Comparison of ENCODE assay signal across 15 cellular contexts in the genomic region with DNA sequence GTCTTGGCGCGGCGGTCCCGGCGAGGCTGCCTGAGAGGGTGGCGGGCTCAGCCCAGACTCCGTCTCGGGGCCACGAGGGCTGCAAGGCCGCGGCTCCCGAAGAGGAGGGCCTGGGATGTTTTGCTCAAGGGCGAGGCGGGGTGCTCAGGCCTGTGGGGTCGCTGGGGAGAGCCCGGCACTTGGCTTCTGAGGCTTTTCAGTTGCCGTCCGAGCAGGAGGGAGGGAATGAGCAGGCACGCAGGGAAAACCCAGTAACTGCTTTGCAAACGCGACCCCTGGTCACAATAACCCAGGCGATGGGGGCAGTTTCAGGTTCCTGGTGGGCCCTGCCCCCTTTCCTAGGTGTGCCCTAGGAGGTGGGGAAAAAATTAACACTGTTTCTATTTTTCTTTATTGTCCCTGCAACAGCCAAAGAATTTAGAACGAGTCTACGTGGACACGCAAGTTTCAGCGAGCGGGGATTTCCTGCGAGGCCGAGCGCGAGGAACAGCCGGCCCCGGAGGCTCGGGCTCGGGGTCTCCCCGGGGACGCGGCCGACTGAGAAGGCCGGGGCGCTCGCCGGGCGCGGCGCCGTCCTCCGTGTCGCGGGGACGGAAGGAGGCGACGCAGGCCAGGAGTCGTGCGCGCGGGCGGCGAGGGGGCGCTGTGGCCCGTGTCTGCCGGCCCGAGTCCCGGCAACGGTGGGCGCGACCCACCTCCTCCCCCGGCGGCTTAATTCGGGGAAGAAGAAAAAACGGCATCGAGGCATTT. TPM values are rescaled to one million over a fixed set of nuclear protein-coding genes. Genes with fewer than 3 reads are reported as not detected.
A peak's percentile ranks its signal among the peaks of the same experiment; 100 is the strongest.
DNase-seq lines count a peak whose midpoint lies in the region; ATAC-seq and TF ChIP-seq lines count a peak whose summit lies in the region.
"Had no signal": no experiment of that assay in that cellular context is flagged by ENCODE, and none has a peak within 500 bp of the region (broad histone marks: within the 10 kb centered on the region; RNA-seq: fewer than 3 reads in every experiment).

No MANE protein-coding gene starts in this region.

- H3K4ac ChIP-seq in mesenchymal stem cell (ENCODE audit: low read depth in 1 of 2, low read length in 2 of 2), result no peak overlapping the region

- H3K4me2 ChIP-seq in mesenchymal stem cell (ENCODE audit: low read length, poor library complexity, severe bottlenecking), result no peak overlapping the region

- no peak overlapping the region for H2BK15ac ChIP-seq in mesenchymal stem cell (ENCODE audit: low read depth, poor library complexity, severe bottlenecking)

- TF ChIP-seq POLR2A in vagina (IDR thresholded peaks at IDR 0.05) (no peak), testis (IDR thresholded peaks at IDR 0.05) (no peak)

- 2 to 3% methylated on average over 72 of the region's 72 CpGs for WGBS in ectodermal cell, 2 experiments
- 5% methylated on average over 71 of the region's 72 CpGs for WGBS in mesenchymal stem cell
- WGBS in testis, 2 donors, result 5 to 6% methylated on average over 36 to 72 of the region's 72 CpGs

- H3K79me1 ChIP-seq in mesenchymal stem cell (replicated peaks; ENCODE audit: low read length, poor library complexity, severe bottlenecking), result no peaks in the 10 kb centered on the region

- no peak overlapping the region for H2BK120ac ChIP-seq in mesenchymal stem cell (ENCODE audit: low read depth, low read length)

- H3K23ac ChIP-seq in mesenchymal stem cell (ENCODE audit: low read length in 2 of 2), result no peak overlapping the region

- peaks cover 59% of the 10 kb centered on the region for H3K4me1 ChIP-seq in left ventricle myocardium inferior
- peaks cover 4% of the 10 kb centered on the region for H3K4me1 ChIP-seq in ectodermal cell (ENCODE audit: control insufficient read depth, insufficient read depth, low read length)
- H3K4me1 ChIP-seq in mesenchymal stem cell (ENCODE audit: control insufficient read depth, insufficient read depth, low read depth, low read length), result peaks cover 23% of the 10 kb centered on the region
- H3K4me1 ChIP-seq in vagina, result peaks cover 55% of the 10 kb centered on the region
- H3K4me1 ChIP-seq in testis, result peaks cover 8% of the 10 kb centered on the region

- H3K18ac ChIP-seq in mesenchymal stem cell (ENCODE audit: low read depth in 1 of 2, low read length in 2 of 2), result no peak overlapping the region

- H3K14ac ChIP-seq in mesenchymal stem cell (ENCODE audit: low read length in 2 of 2), result no peak overlapping the region

- H3K36me3 ChIP-seq in left ventricle myocardium inferior (no peaks in the 10 kb centered on the region), ectodermal cell (ENCODE audit: control insufficient read depth, insufficient read depth, low read length) (peaks cover 4% of the 10 kb centered on the region), mesenchymal stem cell (ENCODE audit: control insufficient read depth in 1 of 2, insufficient read depth in 2 of 2, low read depth in 1 of 2, low read length in 2 of 2) (no peaks in the 10 kb centered on the region), vagina (no peaks in the 10 kb centered on the region), testis (ENCODE audit: low read depth, missing control alignments) (no peaks in the 10 kb centered on the region)
- H3K36me3 ChIP-seq: tibial nerve had no signal

- H2AFZ ChIP-seq in mesenchymal stem cell (ENCODE audit: low read depth, low read length), result no peak overlapping the region

- no peak overlapping the region for H4K91ac ChIP-seq in mesenchymal stem cell (ENCODE audit: low read length)

- DNase-seq in left ventricle myocardium inferior (no peak), cardiac septum (ENCODE audit: low spot score) (no peak), mesenchymal stem cell (no peak), vagina (ENCODE audit: extremely low spot score in 2 of 2) (peak; percentile 49 to 70), testis (no peak), activated gamma-delta T cell (lab: John Stamatoyannopoulos, UW) (no peak)
- DNase-seq: activated naive CD8-positive, alpha-beta T cell treated with anti-CD3 and anti-CD28 coated beads for 36 hours; dorsolateral prefrontal cortex; EL; PC-3; T-helper 9 cell had no signal

- H2BK5ac ChIP-seq in mesenchymal stem cell (ENCODE audit: low read depth, low read length, poor library complexity, severe bottlenecking), result no peak overlapping the region

- no peak overlapping the region for H2AK5ac ChIP-seq in mesenchymal stem cell (ENCODE audit: low read length, severe bottlenecking)

- intact Hi-C loops in left ventricle myocardium inferior (cut with micrococcal nuclease) (no loop called here), cardiac septum (cut with DNase I) (loop anchor here (5.0 kb wide), 1 partner anchor 843 kb away; a partner anchor contains a TSS), vagina (cut with DNase I) (no loop called here), testis (cut with DNase I; ENCODE audit: low total_unique reads) (no loop called here)

- H4K8ac ChIP-seq in mesenchymal stem cell (ENCODE audit: low read length), result no peak overlapping the region

- H2BK12ac ChIP-seq in mesenchymal stem cell (ENCODE audit: low read length in 2 of 2), result no peak overlapping the region

- H3K27ac ChIP-seq in left ventricle myocardium inferior (replicated peaks) (no peak overlapping the region), ectodermal cell (ENCODE audit: insufficient read depth, low read depth, low read length, poor library complexity, severe bottlenecking) (no peak overlapping the region), mesenchymal stem cell (ENCODE audit: low read length, poor library complexity, severe bottlenecking) (no peak overlapping the region), vagina (no peak overlapping the region), testis (no peak overlapping the region)
- H3K27ac ChIP-seq: dorsolateral prefrontal cortex, tibial nerve had no signal

- H3K9me3 ChIP-seq in left ventricle myocardium inferior (replicated peaks) (no peaks in the 10 kb centered on the region), ectodermal cell (ENCODE audit: control insufficient read depth, low read length) (no peaks in the 10 kb centered on the region), mesenchymal stem cell (ENCODE audit: control insufficient read depth, low read length) (no peaks in the 10 kb centered on the region), vagina (no peaks in the 10 kb centered on the region), testis (no peaks in the 10 kb centered on the region)
- H3K9me3 ChIP-seq: tibial nerve had no signal

- TF ChIP-seq CTCF in left ventricle myocardium inferior (IDR thresholded peaks at IDR 0.05; ENCODE audit: borderline replicate concordance) (peak; percentile 14), vagina (IDR thresholded peaks at IDR 0.05) (no peak), testis (IDR thresholded peaks at IDR 0.05) (no peak)

- ATAC-seq in HG02884 (IDR thresholded peaks at IDR 0.05; ENCODE audit: unreplicated experiment), result no peak
- ATAC-seq: PC-3 had no signal

- peak overlapping the region; percentile 56 for H3K4me3 ChIP-seq in left ventricle myocardium inferior
- peak overlapping the region; percentile 66 for H3K4me3 ChIP-seq in ectodermal cell (ENCODE audit: insufficient read depth, low read depth, low read length)
- H3K4me3 ChIP-seq in mesenchymal stem cell (ENCODE audit: insufficient read depth in 1 of 2, low read depth in 1 of 2, low read length in 2 of 2), result peak overlapping the region in 1 of 2 experiments; percentile 89
- H3K4me3 ChIP-seq in vagina, result no peak overlapping the region
- H3K4me3 ChIP-seq in testis, result peak overlapping the region in 1 of 2 donors; percentile 29

- H3K9ac ChIP-seq in mesenchymal stem cell (ENCODE audit: low read length), result peak overlapping the region; percentile 82

- H3K27me3 ChIP-seq in left ventricle myocardium inferior (ENCODE audit: low read depth), result peaks cover 98% of the 10 kb centered on the region
- peaks cover 26% of the 10 kb centered on the region for H3K27me3 ChIP-seq in ectodermal cell (ENCODE audit: control insufficient read depth, insufficient read depth, low read length, poor library complexity, severe bottlenecking)
- peaks cover 0 to 74% of the 10 kb centered on the region in 2 experiments for H3K27me3 ChIP-seq in mesenchymal stem cell (ENCODE audit: control insufficient read depth in 1 of 2, insufficient read depth in 1 of 2, low read length in 2 of 2)
- peaks cover 6% of the 10 kb centered on the region for H3K27me3 ChIP-seq in vagina
- no peaks in the 10 kb centered on the region for H3K27me3 ChIP-seq in testis

RNA-seq across cellular contexts. Expression of a gene that starts 3.3 kb away (rescaled TPM):
- total RNA-seq in left ventricle myocardium inferior (6.2 TPM), cardiac septum (3.2 TPM), vagina (3.7 TPM), testis (10 to 100 TPM in 1 of 2 donors, 1 to 10 TPM in 1; 9.1 to 15.1 TPM)
- polyA plus RNA-seq in ectodermal cell (2013, experiment 1 of 4), result 83.1 TPM
- 78.2 TPM for polyA plus RNA-seq in ectodermal cell (2013, experiment 2 of 4)
- 82.0 TPM for polyA plus RNA-seq in ectodermal cell (2013, experiment 3 of 4)
- polyA plus RNA-seq in ectodermal cell (2013, experiment 4 of 4), result 85.9 TPM
- polyA plus RNA-seq in mesenchymal stem cell (2013, experiment 1 of 2), result 0.01 TPM
- not detected for polyA plus RNA-seq in mesenchymal stem cell (2013, experiment 2 of 2)
- 2.8 TPM for polyA plus RNA-seq in testis (ENCODE audit: insufficient read depth, low read depth, low replicate concordance)
- total RNA-seq: activated naive CD8-positive, alpha-beta T cell treated with anti-CD3 and anti-CD28 coated beads for 36 hours; tibial nerve had no signal
- polyA plus RNA-seq: AG04450 had no signal

Comparison
In these comparisons a context has a peak if more than half of its experiments do, and no peak if none do; other contexts are left out.
1. DNase-seq: peak in vagina (2 of 2); none in left ventricle myocardium inferior (single experiment), cardiac septum (single experiment), mesenchymal stem cell (single experiment), testis (single experiment) and activated gamma-delta T cell (single experiment).
2. H3K4me3 ChIP-seq: peak in left ventricle myocardium inferior (single experiment) and ectodermal cell (single experiment); none in vagina (0 of 2).